ENCODE assay signal across 29 cellular contexts in the genomic region with DNA sequence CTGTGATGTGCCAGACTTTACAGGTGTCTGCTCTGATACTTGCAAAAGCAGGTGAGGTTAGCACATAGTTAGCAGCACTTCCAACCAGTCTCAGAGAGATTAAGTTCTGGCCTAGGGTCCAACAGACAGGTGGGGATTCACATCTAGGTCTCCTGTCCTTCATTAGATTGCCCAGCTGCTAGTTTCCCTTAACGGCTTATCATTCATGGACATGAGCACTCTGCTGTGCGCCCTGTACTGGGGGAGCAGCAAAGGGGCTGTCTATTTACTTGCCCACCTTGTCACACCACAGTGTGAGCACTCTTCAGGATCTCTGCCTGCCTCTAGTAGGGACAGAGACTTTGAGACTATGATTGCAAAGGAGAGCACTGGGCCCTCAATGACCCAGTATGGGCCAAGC. TPM values are rescaled to one million over a fixed set of nuclear protein-coding genes. Genes with fewer than 3 reads are reported as not detected.
"Had no signal": no experiment of that assay in that cellular context is flagged by ENCODE, and none has a peak within 500 bp of the region (broad histone marks: within the 10 kb centered on the region; RNA-seq: fewer than 3 reads in every experiment).

No MANE protein-coding gene starts in this region.

- H3K9ac ChIP-seq: parathyroid adenoma had no signal

- H3K4me1 ChIP-seq: colonic mucosa, foreskin keratinocyte, gastroesophageal sphincter, left lung, tibial artery, upper lobe of right lung had no signal

- H2AFZ ChIP-seq: hepatocyte, parathyroid adenoma had no signal

- DNase-seq: colonic mucosa; dermis blood vessel endothelial cell; effector memory CD4-positive, alpha-beta T cell; foreskin keratinocyte; heart left ventricle; kidney; left lung; mesenchymal stem cell; midbrain; naive thymus-derived CD8-positive, alpha-beta T cell; stimulated activated CD4-positive, alpha-beta T cell treated with anti-CD3 and anti-CD28 coated beads, Interleukin-12 subunit alpha, Interleukin-12 subunit beta, amount 100 ng/mL, for 4 hours; stimulated activated CD4-positive, alpha-beta T cell treated with anti-CD3 and anti-CD28 coated beads, Interleukin-1b, Interleukin-23, amount 100 ng/mL, for 48 hours; stimulated activated CD4-positive, alpha-beta T cell treated with anti-CD3 and anti-CD28 coated beads, Interleukin-4, amount 100 ng/mL, for 1 hour; stimulated activated CD8-positive, alpha-beta memory T cell treated with anti-CD3 and anti-CD28 coated beads, Interleukin-4, amount 100 ng/mL, for 48 hours; stimulated activated naive CD4-positive, alpha-beta T cell; substantia nigra; testis; tibial artery; upper lobe of right lung had no signal

- H3K9me3 ChIP-seq: colonic mucosa, esophagus muscularis mucosa, gastroesophageal sphincter, left lung, neutrophil, testis, tibial artery, upper lobe of right lung had no signal

- H3K27ac ChIP-seq: colonic mucosa, esophagus muscularis mucosa, foreskin keratinocyte, gastroesophageal sphincter, heart left ventricle, hepatocyte, left lung, neutrophil, parathyroid adenoma, testis, tibial artery, upper lobe of right lung had no signal

- H3K9me3 Mint-ChIP-seq: central memory CD8-positive, alpha-beta T cell had no signal

- H3K27me3 ChIP-seq: colonic mucosa, heart left ventricle, testis, tibial artery, upper lobe of right lung had no signal

- H3K36me3 Mint-ChIP-seq: naive thymus-derived CD8-positive, alpha-beta T cell had no signal

- H3K79me2 ChIP-seq: hepatocyte had no signal

- ATAC-seq: foreskin keratinocyte; gastroesophageal sphincter; left lung; naive thymus-derived CD8-positive, alpha-beta T cell; sciatic nerve; upper lobe of right lung had no signal

- H3K27ac Mint-ChIP-seq: naive thymus-derived CD8-positive, alpha-beta T cell; progenitor cell of endocrine pancreas had no signal

- H3K36me3 ChIP-seq: colonic mucosa, esophagus muscularis mucosa, gastroesophageal sphincter, heart left ventricle, left lung, neutrophil, tibial artery, upper lobe of right lung had no signal

- H3K4me2 ChIP-seq: hepatocyte, smooth muscle cell had no signal

- H3K4me3 ChIP-seq: colonic mucosa, esophagus muscularis mucosa, gastroesophageal sphincter, heart left ventricle, hepatocyte, left lung, smooth muscle cell, testis, tibial artery, upper lobe of right lung had no signal

- FAIRE-seq: kidney had no signal

- H3K4me3 Mint-ChIP-seq: central memory CD8-positive, alpha-beta T cell; naive thymus-derived CD8-positive, alpha-beta T cell had no signal

RNA-seq across cellular contexts. Expression of a gene that starts 8.7 kb away (rescaled TPM):
- total RNA-seq: colonic mucosa; dermis blood vessel endothelial cell; fibroblast of lung; foreskin keratinocyte; naive thymus-derived CD8-positive, alpha-beta T cell had no signal
- polyA plus RNA-seq: fibroblast of lung; naive thymus-derived CD8-positive, alpha-beta T cell had no signal
